Comparison of ENCODE assay signal across 26 cellular contexts in the genomic region with DNA sequence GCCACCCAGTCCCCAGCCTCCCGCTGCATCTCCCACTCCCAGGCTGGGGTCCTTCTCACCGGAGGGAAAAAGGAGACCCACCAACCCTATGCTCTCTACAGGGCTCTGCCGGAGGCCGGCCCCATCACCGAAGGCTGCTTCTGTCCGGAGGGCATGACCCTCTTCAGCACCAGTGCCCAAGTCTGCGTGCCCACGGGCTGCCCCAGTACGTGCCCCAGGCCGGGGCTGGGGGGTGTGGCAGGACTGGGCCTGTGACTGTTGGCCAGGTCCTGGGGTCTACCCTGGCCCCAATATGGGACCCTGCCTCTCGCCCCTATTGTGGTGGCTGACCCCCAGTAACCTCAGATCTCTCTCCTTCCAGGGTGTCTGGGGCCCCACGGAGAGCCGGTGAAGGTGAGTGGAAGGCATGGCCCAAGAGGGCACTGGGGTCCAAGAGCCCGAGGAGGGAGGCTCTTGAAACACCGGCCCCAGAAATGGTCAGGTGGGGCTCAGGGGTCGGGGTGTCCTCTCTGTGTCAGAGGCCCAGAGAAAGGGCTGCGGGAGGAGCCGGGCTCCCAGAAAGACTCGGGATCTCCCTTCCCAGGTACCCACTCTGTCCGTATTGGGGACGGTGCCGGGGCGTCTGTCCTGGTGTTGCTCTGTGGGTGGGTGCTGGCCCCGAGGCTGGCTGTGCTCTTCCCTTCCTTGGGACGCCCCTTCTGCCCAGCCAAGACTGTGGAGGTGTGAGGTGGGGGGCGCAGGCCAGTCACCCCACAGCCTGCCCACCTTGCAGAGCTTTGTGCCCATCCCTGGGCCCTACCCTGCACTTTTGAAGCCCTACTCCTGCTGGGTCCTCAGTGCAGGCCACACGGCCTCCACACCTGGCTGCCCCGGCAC. TPM values are rescaled to one million over a fixed set of nuclear protein-coding genes. Genes with fewer than 3 reads are reported as not detected.
DNase-seq lines count a peak whose midpoint lies in the region; ATAC-seq and TF ChIP-seq lines count a peak whose summit lies in the region.
"Had no signal": no experiment of that assay in that cellular context is flagged by ENCODE, and none has a peak within 500 bp of the region (broad histone marks: within the 10 kb centered on the region; RNA-seq: fewer than 3 reads in every experiment).

No MANE protein-coding gene starts in this region.

- H3K36me3 Mint-ChIP-seq in natural killer cell treated with Interleukin-12 subunit alpha and Interleukin-12 subunit beta and Interleukin-15 and Interleukin-18, amount 100 ng/mL, for 72 hours, result no peaks in the 10 kb centered on the region
- H3K36me3 Mint-ChIP-seq: activated CD8-positive, alpha-beta memory T cell treated with anti-CD3 and anti-CD28 coated beads, Interleukin-2, amount 10 ng/mL, durations not matched to agents 7 days and 5 days; CD8-positive, alpha-beta memory T cell; naive thymus-derived CD8-positive, alpha-beta T cell had no signal

- no peak overlapping the region for H3K4me3 Mint-ChIP-seq in natural killer cell treated with Interleukin-12 subunit alpha and Interleukin-12 subunit beta and Interleukin-15 and Interleukin-18, amount 100 ng/mL, for 72 hours
- H3K4me3 Mint-ChIP-seq: activated CD8-positive, alpha-beta memory T cell treated with anti-CD3 and anti-CD28 coated beads, Interleukin-2, amount 10 ng/mL, durations not matched to agents 7 days and 5 days; CD8-positive, alpha-beta memory T cell; naive thymus-derived CD8-positive, alpha-beta T cell had no signal

- H3K36me3 ChIP-seq in body of pancreas (replicated peaks in 1 of 2; ENCODE audit: insufficient read depth in 1 of 2, low read depth in 2 of 2), result no peaks in the 10 kb centered on the region
- H3K36me3 ChIP-seq in upper lobe of right lung, result no peaks in the 10 kb centered on the region
- H3K36me3 ChIP-seq in testis (ENCODE audit: low read depth, missing control alignments), result no peaks in the 10 kb centered on the region
- H3K36me3 ChIP-seq: colonic mucosa, heart left ventricle, prostate gland, thoracic aorta had no signal

- H3K27ac Mint-ChIP-seq in natural killer cell treated with Interleukin-12 subunit alpha and Interleukin-12 subunit beta and Interleukin-15 and Interleukin-18, amount 100 ng/mL, for 72 hours, result no peak overlapping the region
- H3K27ac Mint-ChIP-seq: activated CD8-positive, alpha-beta memory T cell treated with anti-CD3 and anti-CD28 coated beads, Interleukin-2, amount 10 ng/mL, durations not matched to agents 7 days and 5 days; CD8-positive, alpha-beta memory T cell; naive thymus-derived CD8-positive, alpha-beta T cell had no signal

- TF ChIP-seq POLR2A in body of pancreas (IDR thresholded peaks at IDR 0.05) (no peak), testis (IDR thresholded peaks at IDR 0.05) (no peak)

- WGBS in right cardiac atrium, result 77% methylated on average over 28 of the region's 28 CpGs
- WGBS in body of pancreas, 2 donors, result 59 to 71% methylated on average over 8 to 28 of the region's 28 CpGs
- WGBS in testis, 2 donors, result 82 to 83% methylated on average over 7 to 28 of the region's 28 CpGs

- no peak for TF ChIP-seq CTCF in body of pancreas (IDR thresholded peaks at IDR 0.05)
- no peak for TF ChIP-seq CTCF in upper lobe of right lung (IDR thresholded peaks at IDR 0.05)
- TF ChIP-seq CTCF in testis (IDR thresholded peaks at IDR 0.05), result no peak

- no peaks in the 10 kb centered on the region for H3K9me3 Mint-ChIP-seq in natural killer cell treated with Interleukin-12 subunit alpha and Interleukin-12 subunit beta and Interleukin-15 and Interleukin-18, amount 100 ng/mL, for 72 hours
- H3K9me3 Mint-ChIP-seq: CD8-positive, alpha-beta memory T cell; naive thymus-derived CD8-positive, alpha-beta T cell had no signal

- no peak overlapping the region for H3K27ac ChIP-seq in right cardiac atrium (ENCODE audit: low read length)
- H3K27ac ChIP-seq in body of pancreas, result no peak overlapping the region
- H3K27ac ChIP-seq in upper lobe of right lung, result no peak overlapping the region
- no peak overlapping the region for H3K27ac ChIP-seq in testis
- H3K27ac ChIP-seq: colonic mucosa, heart left ventricle, prostate gland, thoracic aorta had no signal

- no peaks in the 10 kb centered on the region for H3K27me3 Mint-ChIP-seq in natural killer cell treated with Interleukin-12 subunit alpha and Interleukin-12 subunit beta and Interleukin-15 and Interleukin-18, amount 100 ng/mL, for 72 hours
- H3K27me3 Mint-ChIP-seq: activated CD8-positive, alpha-beta memory T cell treated with anti-CD3 and anti-CD28 coated beads, Interleukin-2, amount 10 ng/mL, durations not matched to agents 7 days and 5 days had no signal

- DNase-seq in cardiac septum (ENCODE audit: low spot score) (peak; percentile 63), right cardiac atrium (no peak), body of pancreas (peak in 3 of 4 donors; percentile 2 to 9 (median 8)), upper lobe of right lung (peak; percentile 57), testis (no peak)
- peak; percentile 61 for DNase-seq in natural killer cell treated with Interleukin-12 subunit alpha and Interleukin-12 subunit beta and Interleukin-15 and Interleukin-18, amount 100 ng/mL, for 72 hours (ENCODE audit: low spot score)
- DNase-seq: activated CD4-positive, alpha-beta T cell treated with anti-CD3 and anti-CD28 coated beads for 1 hour; activated CD8-positive, alpha-beta memory T cell treated with anti-CD3 and anti-CD28 coated beads, Interleukin-2, amount 10 ng/mL, durations not matched to agents 7 days and 5 days; activated naive CD4-positive, alpha-beta T cell treated with Interleukin-2 at 50 U/mL for 16 hours; colonic mucosa; DMS79; KG1; mesenchymal stem cell; MV-4-11; NCI-H187; NCI-H226; PC-3; T-helper 9 cell had no signal

- intact Hi-C loops in cardiac septum (cut with DNase I) (no loop called here), right cardiac atrium (cut with DNase I) (loop anchor here in 1 of 4 donors (10.0 kb wide), 1 partner anchor 228 kb away; no protein-coding TSS in a partner anchor), body of pancreas (cut with DNase I) (no loop called here), upper lobe of right lung (cut with DNase I) (no loop called here), testis (cut with DNase I; ENCODE audit: low total_unique reads) (no loop called here)

- H3K4me1 Mint-ChIP-seq in natural killer cell treated with Interleukin-12 subunit alpha and Interleukin-12 subunit beta and Interleukin-15 and Interleukin-18, amount 100 ng/mL, for 72 hours (ENCODE audit: low read depth in 2 of 2), result no peaks in the 10 kb centered on the region
- H3K4me1 Mint-ChIP-seq: activated CD8-positive, alpha-beta memory T cell treated with anti-CD3 and anti-CD28 coated beads, Interleukin-2, amount 10 ng/mL, durations not matched to agents 7 days and 5 days; CD8-positive, alpha-beta memory T cell; naive thymus-derived CD8-positive, alpha-beta T cell had no signal

- ATAC-seq in right cardiac atrium, result no peak
- ATAC-seq in body of pancreas, result no peak
- no peak for ATAC-seq in natural killer cell treated with Interleukin-12 subunit alpha and Interleukin-12 subunit beta and Interleukin-15 and Interleukin-18, amount 100 ng/mL, for 72 hours
- no peak for ATAC-seq in upper lobe of right lung
- no peak for ATAC-seq in HG02884 (IDR thresholded peaks at IDR 0.05; ENCODE audit: unreplicated experiment)
- no peak for ATAC-seq in HG03175 (IDR thresholded peaks at IDR 0.05; ENCODE audit: unreplicated experiment)
- ATAC-seq: activated CD8-positive, alpha-beta memory T cell treated with anti-CD3 and anti-CD28 coated beads, Interleukin-2, amount 10 ng/mL, durations not matched to agents 7 days and 5 days; heart left ventricle; naive thymus-derived CD8-positive, alpha-beta T cell; PC-3 had no signal

- H3K9me3 ChIP-seq in right cardiac atrium (ENCODE audit: control insufficient read depth, low read length), result no peaks in the 10 kb centered on the region
- H3K9me3 ChIP-seq in body of pancreas, result no peaks in the 10 kb centered on the region
- H3K9me3 ChIP-seq in upper lobe of right lung, result no peaks in the 10 kb centered on the region
- H3K9me3 ChIP-seq in testis, result no peaks in the 10 kb centered on the region
- H3K9me3 ChIP-seq: colonic mucosa, heart left ventricle, prostate gland, thoracic aorta had no signal

- H3K4me1 ChIP-seq in right cardiac atrium (ENCODE audit: control insufficient read depth, insufficient read depth, low read length) (no peaks in the 10 kb centered on the region), body of pancreas (no peaks in the 10 kb centered on the region), upper lobe of right lung (no peaks in the 10 kb centered on the region), testis (no peaks in the 10 kb centered on the region)
- H3K4me1 ChIP-seq: heart left ventricle had no signal

- H3K27me3 ChIP-seq in right cardiac atrium (ENCODE audit: control insufficient read depth, insufficient read depth) (no peaks in the 10 kb centered on the region), body of pancreas (peaks cover 0 to 21% of the 10 kb centered on the region in 2 donors), upper lobe of right lung (peaks cover 46% of the 10 kb centered on the region), testis (no peaks in the 10 kb centered on the region)

- no peak overlapping the region for H3K4me3 ChIP-seq in right cardiac atrium (ENCODE audit: low read length)
- no peak overlapping the region for H3K4me3 ChIP-seq in body of pancreas
- no peak overlapping the region for H3K4me3 ChIP-seq in upper lobe of right lung
- H3K4me3 ChIP-seq in testis, result no peak overlapping the region
- H3K4me3 ChIP-seq: colonic mucosa, heart left ventricle, prostate gland, thoracic aorta had no signal

RNA-seq across cellular contexts. Expression of a gene that starts 26.1 kb away (rescaled TPM):
- total RNA-seq in cardiac septum, result not detected
- not detected for total RNA-seq in right cardiac atrium
- under 0.01 TPM for polyA plus RNA-seq in right cardiac atrium
- 10 to 100 TPM in 1 of 2 donors, 1 to 10 TPM in 1; 4.6 to 11.4 TPM for total RNA-seq in body of pancreas
- not detected for total RNA-seq in natural killer cell treated with Interleukin-12 subunit alpha and Interleukin-12 subunit beta and Interleukin-15 and Interleukin-18, amount 100 ng/mL, for 72 hours
- 1.2 TPM for total RNA-seq in upper lobe of right lung
- total RNA-seq in testis, result under 1 TPM; 0.50 to 0.87 TPM
- 0.45 TPM for polyA plus RNA-seq in testis (ENCODE audit: insufficient read depth, low read depth, low replicate concordance)
- total RNA-seq: activated CD8-positive, alpha-beta memory T cell treated with anti-CD3 and anti-CD28 coated beads, Interleukin-2, amount 10 ng/mL, durations not matched to agents 7 days and 5 days; CD8-positive, alpha-beta memory T cell; heart left ventricle; naive thymus-derived CD8-positive, alpha-beta T cell; thoracic aorta had no signal
- polyA plus RNA-seq: CD8-positive, alpha-beta memory T cell; naive thymus-derived CD8-positive, alpha-beta T cell had no signal

RNA-seq across cellular contexts. Expression of a gene that starts 39.0 kb away (rescaled TPM):
- total RNA-seq in cardiac septum (not detected), right cardiac atrium (not detected), body of pancreas (1 to 10 TPM in 1 of 2 donors, under 1 TPM in 1; under 0.01 to 1.8 TPM), upper lobe of right lung (not detected), testis (under 1 TPM; 0.31 to 0.62 TPM)
- polyA plus RNA-seq in right cardiac atrium (not detected), testis (ENCODE audit: insufficient read depth, low read depth, low replicate concordance) (0.32 TPM)
- total RNA-seq in natural killer cell treated with Interleukin-12 subunit alpha and Interleukin-12 subunit beta and Interleukin-15 and Interleukin-18, amount 100 ng/mL, for 72 hours, result not detected
- total RNA-seq: activated CD8-positive, alpha-beta memory T cell treated with anti-CD3 and anti-CD28 coated beads, Interleukin-2, amount 10 ng/mL, durations not matched to agents 7 days and 5 days; CD8-positive, alpha-beta memory T cell; heart left ventricle; naive thymus-derived CD8-positive, alpha-beta T cell; SK-MEL-5 had no signal
- polyA plus RNA-seq: CD8-positive, alpha-beta memory T cell; heart left ventricle; naive thymus-derived CD8-positive, alpha-beta T cell had no signal

Comparison
In these comparisons a context has a peak if more than half of its experiments do, and no peak if none do; other contexts are left out.
1. DNase-seq: peak in cardiac septum (single experiment), body of pancreas (3 of 4), natural killer cell treated with Interleukin-12 subunit alpha and Interleukin-12 subunit beta and Interleukin-15 and Interleukin-18, amount 100 ng/mL, for 72 hours (single experiment) and upper lobe of right lung (single experiment); none in right cardiac atrium (0 of 3) and testis (single experiment).